Comparison of ENCODE assay signal across 14 cellular contexts in the genomic region with DNA sequence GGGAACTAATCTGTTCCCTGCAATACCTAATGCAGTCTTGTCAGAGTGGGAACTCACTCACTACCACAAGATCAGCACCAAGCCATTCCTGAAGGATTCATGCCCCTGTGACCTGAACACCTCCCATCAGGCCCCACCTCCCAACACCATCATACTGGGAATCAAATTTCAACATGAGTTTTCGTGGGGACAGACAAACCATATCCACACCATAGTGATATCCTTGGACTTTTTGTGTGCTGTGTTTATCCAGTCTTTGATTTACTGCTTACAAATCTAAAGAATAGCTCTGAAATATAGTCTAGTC.
DNase-seq lines count a peak whose midpoint lies in the region; TF ChIP-seq lines count a peak whose summit lies in the region.
"Had no signal": no experiment of that assay in that cellular context is flagged by ENCODE, and none has a peak within 500 bp of the region (broad histone marks: within the 10 kb centered on the region; RNA-seq: fewer than 3 reads in every experiment).

No MANE protein-coding gene starts in this region.

- no peaks in the 10 kb centered on the region for H3K27me3 ChIP-seq in trophoblast cell (ENCODE audit: insufficient read depth, low read length)
- H3K27me3 ChIP-seq: spleen had no signal

- DNase-seq in Caki2 (ENCODE audit: low read depth) (peak; percentile 26), NCI-H226 (peak; percentile 51), fibroblast of mammary gland (ENCODE audit: low read depth) (peak; percentile 31), trophoblast cell (no peak), superior temporal gyrus (ENCODE audit: extremely low spot score) (no peak), ureter (ENCODE audit: low spot score) (no peak), SIG-M5 (lab: John Stamatoyannopoulos, UW) (no peak), D341Med (ENCODE audit: low spot score) (no peak)
- DNase-seq: activated naive CD8-positive, alpha-beta T cell treated with anti-CD3 and anti-CD28 coated beads, Interleukin-2, amount 10 ng/mL, durations not matched to agents 7 days and 5 days; activated T-cell treated with anti-CD3 and anti-CD28 coated beads, Interleukin-2, amount 50 U/mL, for 24 hours; Karpas-422; NCI-H446 treated with DMSO at 0.1 percent for 48 hours; spleen; stimulated activated naive B cell treated with anti-CD40 and anti-IgM and Interleukin-4, amounts not matched to agents 10 μg/mL and 1 μg/mL and 100 μg/mL, for 72 hours had no signal

- H3K4ac ChIP-seq in trophoblast cell (ENCODE audit: low read depth, low read length), result no peak overlapping the region

- peak overlapping the region; percentile 14 for H2BK120ac ChIP-seq in trophoblast cell (ENCODE audit: insufficient read depth, low read length, poor library complexity)

- H4K91ac ChIP-seq in trophoblast cell (ENCODE audit: low read depth, low read length), result no peak overlapping the region

- peak overlapping the region; percentile 38 for H3K27ac ChIP-seq in trophoblast cell (ENCODE audit: low read depth, low read length)
- H3K27ac ChIP-seq: spleen had no signal

- peaks cover 4 to 15% of the 10 kb centered on the region in 2 experiments for H3K4me1 ChIP-seq in trophoblast cell (ENCODE audit: control insufficient read depth in 1 of 2, insufficient read depth in 2 of 2, low read length in 2 of 2)
- H3K4me1 ChIP-seq: spleen had no signal

- peak overlapping the region; percentile 15 for H2BK12ac ChIP-seq in trophoblast cell (ENCODE audit: low read length)

- no peak overlapping the region for H4K12ac ChIP-seq in trophoblast cell (ENCODE audit: low read depth, low read length)

- H2BK5ac ChIP-seq in trophoblast cell (ENCODE audit: low read depth, low read length, poor library complexity), result no peak overlapping the region

- no peak for TF ChIP-seq CTCF in fibroblast of mammary gland (conservative IDR thresholded peaks at IDR 0.05; ENCODE audit: control insufficient read depth, insufficient read depth, low read depth, low read length)

- H3K79me2 ChIP-seq in trophoblast cell (ENCODE audit: control insufficient read depth, insufficient read depth, low read length, poor library complexity), result no peaks in the 10 kb centered on the region

- H2AFZ ChIP-seq in trophoblast cell (ENCODE audit: insufficient read depth, low read length, poor library complexity), result no peak overlapping the region

- H3K4me2 ChIP-seq in trophoblast cell (ENCODE audit: low read length), result no peak overlapping the region

- peaks cover 3% of the 10 kb centered on the region for H3K79me1 ChIP-seq in trophoblast cell (ENCODE audit: low read length)

- no peak overlapping the region for H4K8ac ChIP-seq in trophoblast cell (ENCODE audit: low read depth, low read length)

- H3K36me3 ChIP-seq in trophoblast cell (ENCODE audit: control insufficient read depth in 1 of 2, insufficient read depth in 2 of 2, low read length in 2 of 2), result no peaks in the 10 kb centered on the region
- H3K36me3 ChIP-seq: spleen had no signal

- H2AK5ac ChIP-seq in trophoblast cell (ENCODE audit: low read length), result no peak overlapping the region

- in situ Hi-C loops in Caki2 (cut with HindIII; ENCODE audit: low pct_unique_long_range_greater_than_20kb, low sequenced_read_pairs), result no loop called here

- no peak overlapping the region for H3K23ac ChIP-seq in trophoblast cell (ENCODE audit: low read length)

- H3K9ac ChIP-seq in trophoblast cell (ENCODE audit: low read length), result no peak overlapping the region

- no peaks in the 10 kb centered on the region for H3K9me3 ChIP-seq in trophoblast cell (ENCODE audit: insufficient read depth, low read depth, low read length)
- H3K9me3 ChIP-seq: spleen had no signal

- H3K4me3 ChIP-seq in fibroblast of mammary gland (ENCODE audit: control insufficient read depth, low read depth, low read length) (no peak overlapping the region), trophoblast cell (ENCODE audit: low read depth, low read length) (no peak overlapping the region)
- H3K4me3 ChIP-seq: spleen had no signal

- no CpG with 5 or more reads among the region's 1 CpG for WGBS in trophoblast cell (ENCODE audit: extremely low coverage, insufficient coverage, insufficient read length)

- H3K14ac ChIP-seq in trophoblast cell (ENCODE audit: low read length), result no peak overlapping the region

- H3K18ac ChIP-seq in trophoblast cell (ENCODE audit: low read length), result no peak overlapping the region

Comparison
In these comparisons a context has a peak if more than half of its experiments do, and no peak if none do; other contexts are left out.
1. DNase-seq: peak in Caki2 (single experiment), NCI-H226 (single experiment) and fibroblast of mammary gland (single experiment); none in trophoblast cell (0 of 2), superior temporal gyrus (single experiment), ureter (single experiment), SIG-M5 (single experiment) and D341Med (single experiment).